1 cellular context compared by ENCODE assay signal in the genomic region with DNA sequence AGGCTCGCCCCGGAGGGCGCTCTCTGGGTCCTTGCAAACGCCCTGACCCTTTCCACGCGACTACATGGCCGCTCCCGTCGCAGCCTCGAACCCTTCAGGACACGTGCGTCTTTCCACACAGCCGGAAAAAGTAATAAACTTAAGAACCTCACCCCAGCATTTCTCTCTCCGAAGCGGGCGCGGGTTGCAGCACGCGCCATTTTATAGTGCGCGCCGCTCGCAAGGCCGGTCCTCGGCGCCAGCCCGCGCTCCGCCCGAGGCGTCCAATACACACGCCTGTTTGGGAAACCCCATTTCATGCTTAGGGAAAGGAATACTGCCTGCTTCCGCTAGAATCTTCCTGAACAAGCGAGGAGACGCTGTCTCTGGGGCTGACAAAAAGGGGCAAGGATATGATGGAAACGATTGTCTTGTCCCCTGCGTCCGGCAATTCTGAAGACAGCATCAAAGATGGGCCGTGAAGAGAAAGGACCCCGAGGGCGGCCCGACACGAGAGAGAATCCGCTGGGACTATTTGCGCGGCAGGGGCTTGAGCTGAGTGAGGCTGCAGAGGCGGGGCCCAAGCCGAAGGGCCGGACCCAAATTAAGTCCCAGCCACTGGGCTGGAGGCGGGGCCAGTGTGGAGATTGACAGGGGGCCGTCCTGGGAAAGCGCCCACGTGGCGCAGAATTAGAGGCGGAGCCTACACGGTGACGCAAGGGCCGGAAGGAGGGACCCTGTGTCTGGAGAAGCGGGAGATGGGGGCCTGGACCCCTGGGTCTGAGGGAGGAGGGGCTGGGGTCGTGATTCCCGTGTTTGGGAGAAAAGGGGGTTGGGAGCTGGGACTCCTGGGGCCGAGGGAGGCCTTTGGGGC.
A peak's percentile ranks its signal among the peaks of the same experiment; 100 is the strongest.
TF ChIP-seq lines count a peak whose summit lies in the region.

No MANE protein-coding gene starts in this region.

TF ChIP-seq in HepG2, 621 proteins besides CTCF, POLR2A, EP300 and RAD21 (continued from another document and continues in another):
- TF ChIP-seq, protein P1, sequence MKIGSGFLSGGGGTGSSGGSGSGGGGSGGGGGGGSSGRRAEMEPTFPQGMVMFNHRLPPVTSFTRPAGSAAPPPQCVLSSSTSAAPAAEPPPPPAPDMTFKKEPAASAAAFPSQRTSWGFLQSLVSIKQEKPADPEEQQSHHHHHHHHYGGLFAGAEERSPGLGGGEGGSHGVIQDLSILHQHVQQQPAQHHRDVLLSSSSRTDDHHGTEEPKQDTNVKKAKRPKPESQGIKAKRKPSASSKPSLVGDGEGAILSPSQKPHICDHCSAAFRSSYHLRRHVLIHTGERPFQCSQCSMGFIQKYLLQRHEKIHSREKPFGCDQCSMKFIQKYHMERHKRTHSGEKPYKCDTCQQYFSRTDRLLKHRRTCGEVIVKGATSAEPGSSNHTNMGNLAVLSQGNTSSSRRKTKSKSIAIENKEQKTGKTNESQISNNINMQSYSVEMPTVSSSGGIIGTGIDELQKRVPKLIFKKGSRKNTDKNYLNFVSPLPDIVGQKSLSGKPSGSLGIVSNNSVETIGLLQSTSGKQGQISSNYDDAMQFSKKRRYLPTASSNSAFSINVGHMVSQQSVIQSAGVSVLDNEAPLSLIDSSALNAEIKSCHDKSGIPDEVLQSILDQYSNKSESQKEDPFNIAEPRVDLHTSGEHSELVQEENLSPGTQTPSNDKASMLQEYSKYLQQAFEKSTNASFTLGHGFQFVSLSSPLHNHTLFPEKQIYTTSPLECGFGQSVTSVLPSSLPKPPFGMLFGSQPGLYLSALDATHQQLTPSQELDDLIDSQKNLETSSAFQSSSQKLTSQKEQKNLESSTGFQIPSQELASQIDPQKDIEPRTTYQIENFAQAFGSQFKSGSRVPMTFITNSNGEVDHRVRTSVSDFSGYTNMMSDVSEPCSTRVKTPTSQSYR (CRISPR knock-in tag; IDR thresholded peaks at IDR 0.05; ENCODE audit: borderline replicate concordance) = 0 out of 2 replicates have a peak, but pooled peaks have one; percentile 18
- TF ChIP-seq ZFP90 (CRISPR knock-in tag; IDR thresholded peaks at IDR 0.05; ENCODE audit: borderline replicate concordance) (no peak), TEAD2 (CRISPR knock-in tag; IDR thresholded peaks at IDR 0.05) (no peak), ZFP41 (CRISPR knock-in tag; IDR thresholded peaks at IDR 0.05; ENCODE audit: borderline replicate concordance) (no peak), MLLT10 (CRISPR knock-in tag; IDR thresholded peaks at IDR 0.05) (no peak), RBAK (CRISPR knock-in tag; IDR thresholded peaks at IDR 0.05) (no peak; the same call in 1 of the 2 replicates), HNF4G (IDR thresholded peaks at IDR 0.05; ENCODE audit: borderline replicate concordance, low read depth, low read length) (peak; percentile 20; the same call in 1 of the 2 replicates), HNF4G (CRISPR knock-in tag; IDR thresholded peaks at IDR 0.05; ENCODE audit: borderline replicate concordance, low read depth) (no peak), MEIS2 (CRISPR knock-in tag; IDR thresholded peaks at IDR 0.05) (peak; percentile 53; the same call in 1 of the 2 replicates), ZNF468 (CRISPR knock-in tag; IDR thresholded peaks at IDR 0.05) (no peak), PAF1 (CRISPR knock-in tag; IDR thresholded peaks at IDR 0.05) (no peak), GFI1 (CRISPR knock-in tag; IDR thresholded peaks at IDR 0.05; ENCODE audit: borderline replicate concordance) (no peak), ZNF354B (CRISPR knock-in tag; IDR thresholded peaks at IDR 0.05) (no peak), FOXK2 (IDR thresholded peaks at IDR 0.05) (no peak), ZNF747 (CRISPR knock-in tag; IDR thresholded peaks at IDR 0.05; ENCODE audit: borderline replicate concordance) (peak; percentile 33), PPARG (CRISPR knock-in tag; conservative IDR thresholded peaks at IDR 0.05) (0 out of 2 replicates have a peak, but pooled peaks have one; percentile 9), ZSCAN29 (CRISPR knock-in tag; conservative IDR thresholded peaks at IDR 0.05) (no peak), KDM5A (IDR thresholded peaks at IDR 0.05; ENCODE audit: borderline replicate concordance, low read length) (peak; percentile 86), NR2C2 (CRISPR knock-in tag; IDR thresholded peaks at IDR 0.05; ENCODE audit: borderline replicate concordance) (peak; percentile 55; the same call in 1 of the 2 replicates), NR2F2 (IDR thresholded peaks at IDR 0.05; ENCODE audit: borderline replicate concordance, low read depth) (no peak; the same call in 1 of the 2 replicates), ZKSCAN1 (IDR thresholded peaks at IDR 0.05; ENCODE audit: low read length) (no peak), MAFF (IDR thresholded peaks at IDR 0.05; ENCODE audit: low read depth, low read length) (no peak), ZNF510 (CRISPR knock-in tag; IDR thresholded peaks at IDR 0.05; ENCODE audit: low read depth) (no peak; the same call in 1 of the 2 replicates), ZSCAN31 (CRISPR knock-in tag; IDR thresholded peaks at IDR 0.05; ENCODE audit: low read depth) (no peak), ZNF292 (CRISPR knock-in tag; IDR thresholded peaks at IDR 0.05; ENCODE audit: borderline replicate concordance, low read depth) (no peak), KLF16 (CRISPR knock-in tag; IDR thresholded peaks at IDR 0.05) (peak in 1 of 2 experiments; percentile 25; a peak in 1 of 4 replicates), ZNF652 (CRISPR knock-in tag; IDR thresholded peaks at IDR 0.05; ENCODE audit: borderline replicate concordance, low read depth) (no peak), ZNF335 (CRISPR knock-in tag; IDR thresholded peaks at IDR 0.05) (peak; percentile 100), KDM3A (CRISPR knock-in tag; IDR thresholded peaks at IDR 0.05; ENCODE audit: low read depth) (no peak), HOXA9 (CRISPR knock-in tag; IDR thresholded peaks at IDR 0.05; ENCODE audit: borderline replicate concordance) (no peak; the same call in 1 of the 2 replicates)
- TF ChIP-seq, protein P2, sequence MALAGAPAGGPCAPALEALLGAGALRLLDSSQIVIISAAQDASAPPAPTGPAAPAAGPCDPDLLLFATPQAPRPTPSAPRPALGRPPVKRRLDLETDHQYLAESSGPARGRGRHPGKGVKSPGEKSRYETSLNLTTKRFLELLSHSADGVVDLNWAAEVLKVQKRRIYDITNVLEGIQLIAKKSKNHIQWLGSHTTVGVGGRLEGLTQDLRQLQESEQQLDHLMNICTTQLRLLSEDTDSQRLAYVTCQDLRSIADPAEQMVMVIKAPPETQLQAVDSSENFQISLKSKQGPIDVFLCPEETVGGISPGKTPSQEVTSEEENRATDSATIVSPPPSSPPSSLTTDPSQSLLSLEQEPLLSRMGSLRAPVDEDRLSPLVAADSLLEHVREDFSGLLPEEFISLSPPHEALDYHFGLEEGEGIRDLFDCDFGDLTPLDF (CRISPR knock-in tag; IDR thresholded peaks at IDR 0.05) = peak; percentile 99
- TF ChIP-seq, protein P3, sequence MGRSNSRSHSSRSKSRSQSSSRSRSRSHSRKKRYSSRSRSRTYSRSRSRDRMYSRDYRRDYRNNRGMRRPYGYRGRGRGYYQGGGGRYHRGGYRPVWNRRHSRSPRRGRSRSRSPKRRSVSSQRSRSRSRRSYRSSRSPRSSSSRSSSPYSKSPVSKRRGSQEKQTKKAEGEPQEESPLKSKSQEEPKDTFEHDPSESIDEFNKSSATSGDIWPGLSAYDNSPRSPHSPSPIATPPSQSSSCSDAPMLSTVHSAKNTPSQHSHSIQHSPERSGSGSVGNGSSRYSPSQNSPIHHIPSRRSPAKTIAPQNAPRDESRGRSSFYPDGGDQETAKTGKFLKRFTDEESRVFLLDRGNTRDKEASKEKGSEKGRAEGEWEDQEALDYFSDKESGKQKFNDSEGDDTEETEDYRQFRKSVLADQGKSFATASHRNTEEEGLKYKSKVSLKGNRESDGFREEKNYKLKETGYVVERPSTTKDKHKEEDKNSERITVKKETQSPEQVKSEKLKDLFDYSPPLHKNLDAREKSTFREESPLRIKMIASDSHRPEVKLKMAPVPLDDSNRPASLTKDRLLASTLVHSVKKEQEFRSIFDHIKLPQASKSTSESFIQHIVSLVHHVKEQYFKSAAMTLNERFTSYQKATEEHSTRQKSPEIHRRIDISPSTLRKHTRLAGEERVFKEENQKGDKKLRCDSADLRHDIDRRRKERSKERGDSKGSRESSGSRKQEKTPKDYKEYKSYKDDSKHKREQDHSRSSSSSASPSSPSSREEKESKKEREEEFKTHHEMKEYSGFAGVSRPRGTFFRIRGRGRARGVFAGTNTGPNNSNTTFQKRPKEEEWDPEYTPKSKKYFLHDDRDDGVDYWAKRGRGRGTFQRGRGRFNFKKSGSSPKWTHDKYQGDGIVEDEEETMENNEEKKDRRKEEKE (IDR thresholded peaks at IDR 0.05) = no peak
- TF ChIP-seq, protein P4, sequence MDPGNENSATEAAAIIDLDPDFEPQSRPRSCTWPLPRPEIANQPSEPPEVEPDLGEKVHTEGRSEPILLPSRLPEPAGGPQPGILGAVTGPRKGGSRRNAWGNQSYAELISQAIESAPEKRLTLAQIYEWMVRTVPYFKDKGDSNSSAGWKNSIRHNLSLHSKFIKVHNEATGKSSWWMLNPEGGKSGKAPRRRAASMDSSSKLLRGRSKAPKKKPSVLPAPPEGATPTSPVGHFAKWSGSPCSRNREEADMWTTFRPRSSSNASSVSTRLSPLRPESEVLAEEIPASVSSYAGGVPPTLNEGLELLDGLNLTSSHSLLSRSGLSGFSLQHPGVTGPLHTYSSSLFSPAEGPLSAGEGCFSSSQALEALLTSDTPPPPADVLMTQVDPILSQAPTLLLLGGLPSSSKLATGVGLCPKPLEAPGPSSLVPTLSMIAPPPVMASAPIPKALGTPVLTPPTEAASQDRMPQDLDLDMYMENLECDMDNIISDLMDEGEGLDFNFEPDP (CRISPR knock-in tag; conservative IDR thresholded peaks at IDR 0.05) = no peak
- TF ChIP-seq, protein P5, sequence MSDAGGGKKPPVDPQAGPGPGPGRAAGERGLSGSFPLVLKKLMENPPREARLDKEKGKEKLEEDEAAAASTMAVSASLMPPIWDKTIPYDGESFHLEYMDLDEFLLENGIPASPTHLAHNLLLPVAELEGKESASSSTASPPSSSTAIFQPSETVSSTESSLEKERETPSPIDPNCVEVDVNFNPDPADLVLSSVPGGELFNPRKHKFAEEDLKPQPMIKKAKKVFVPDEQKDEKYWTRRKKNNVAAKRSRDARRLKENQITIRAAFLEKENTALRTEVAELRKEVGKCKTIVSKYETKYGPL (CRISPR knock-in tag; IDR thresholded peaks at IDR 0.05) = no peak
- TF ChIP-seq, protein P6, sequence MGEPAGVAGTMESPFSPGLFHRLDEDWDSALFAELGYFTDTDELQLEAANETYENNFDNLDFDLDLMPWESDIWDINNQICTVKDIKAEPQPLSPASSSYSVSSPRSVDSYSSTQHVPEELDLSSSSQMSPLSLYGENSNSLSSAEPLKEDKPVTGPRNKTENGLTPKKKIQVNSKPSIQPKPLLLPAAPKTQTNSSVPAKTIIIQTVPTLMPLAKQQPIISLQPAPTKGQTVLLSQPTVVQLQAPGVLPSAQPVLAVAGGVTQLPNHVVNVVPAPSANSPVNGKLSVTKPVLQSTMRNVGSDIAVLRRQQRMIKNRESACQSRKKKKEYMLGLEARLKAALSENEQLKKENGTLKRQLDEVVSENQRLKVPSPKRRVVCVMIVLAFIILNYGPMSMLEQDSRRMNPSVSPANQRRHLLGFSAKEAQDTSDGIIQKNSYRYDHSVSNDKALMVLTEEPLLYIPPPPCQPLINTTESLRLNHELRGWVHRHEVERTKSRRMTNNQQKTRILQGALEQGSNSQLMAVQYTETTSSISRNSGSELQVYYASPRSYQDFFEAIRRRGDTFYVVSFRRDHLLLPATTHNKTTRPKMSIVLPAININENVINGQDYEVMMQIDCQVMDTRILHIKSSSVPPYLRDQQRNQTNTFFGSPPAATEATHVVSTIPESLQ (CRISPR knock-in tag; conservative IDR thresholded peaks at IDR 0.05) = no peak
- TF ChIP-seq, protein P7, sequence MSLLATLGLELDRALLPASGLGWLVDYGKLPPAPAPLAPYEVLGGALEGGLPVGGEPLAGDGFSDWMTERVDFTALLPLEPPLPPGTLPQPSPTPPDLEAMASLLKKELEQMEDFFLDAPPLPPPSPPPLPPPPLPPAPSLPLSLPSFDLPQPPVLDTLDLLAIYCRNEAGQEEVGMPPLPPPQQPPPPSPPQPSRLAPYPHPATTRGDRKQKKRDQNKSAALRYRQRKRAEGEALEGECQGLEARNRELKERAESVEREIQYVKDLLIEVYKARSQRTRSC (CRISPR knock-in tag; IDR thresholded peaks at IDR 0.05; ENCODE audit: low read depth) = peak; percentile 51; the same call in 1 of the 2 replicates
- TF ChIP-seq, protein P8, sequence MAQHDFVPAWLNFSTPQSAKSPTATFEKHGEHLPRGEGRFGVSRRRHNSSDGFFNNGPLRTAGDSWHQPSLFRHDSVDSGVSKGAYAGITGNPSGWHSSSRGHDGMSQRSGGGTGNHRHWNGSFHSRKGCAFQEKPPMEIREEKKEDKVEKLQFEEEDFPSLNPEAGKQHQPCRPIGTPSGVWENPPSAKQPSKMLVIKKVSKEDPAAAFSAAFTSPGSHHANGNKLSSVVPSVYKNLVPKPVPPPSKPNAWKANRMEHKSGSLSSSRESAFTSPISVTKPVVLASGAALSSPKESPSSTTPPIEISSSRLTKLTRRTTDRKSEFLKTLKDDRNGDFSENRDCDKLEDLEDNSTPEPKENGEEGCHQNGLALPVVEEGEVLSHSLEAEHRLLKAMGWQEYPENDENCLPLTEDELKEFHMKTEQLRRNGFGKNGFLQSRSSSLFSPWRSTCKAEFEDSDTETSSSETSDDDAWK (CRISPR knock-in tag; IDR thresholded peaks at IDR 0.05) = no peak
- TF ChIP-seq, protein P9, sequence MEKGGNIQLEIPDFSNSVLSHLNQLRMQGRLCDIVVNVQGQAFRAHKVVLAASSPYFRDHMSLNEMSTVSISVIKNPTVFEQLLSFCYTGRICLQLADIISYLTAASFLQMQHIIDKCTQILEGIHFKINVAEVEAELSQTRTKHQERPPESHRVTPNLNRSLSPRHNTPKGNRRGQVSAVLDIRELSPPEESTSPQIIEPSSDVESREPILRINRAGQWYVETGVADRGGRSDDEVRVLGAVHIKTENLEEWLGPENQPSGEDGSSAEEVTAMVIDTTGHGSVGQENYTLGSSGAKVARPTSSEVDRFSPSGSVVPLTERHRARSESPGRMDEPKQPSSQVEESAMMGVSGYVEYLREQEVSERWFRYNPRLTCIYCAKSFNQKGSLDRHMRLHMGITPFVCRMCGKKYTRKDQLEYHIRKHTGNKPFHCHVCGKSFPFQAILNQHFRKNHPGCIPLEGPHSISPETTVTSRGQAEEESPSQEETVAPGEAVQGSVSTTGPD (CRISPR knock-in tag; IDR thresholded peaks at IDR 0.05) = no peak
- TF ChIP-seq, protein P10, sequence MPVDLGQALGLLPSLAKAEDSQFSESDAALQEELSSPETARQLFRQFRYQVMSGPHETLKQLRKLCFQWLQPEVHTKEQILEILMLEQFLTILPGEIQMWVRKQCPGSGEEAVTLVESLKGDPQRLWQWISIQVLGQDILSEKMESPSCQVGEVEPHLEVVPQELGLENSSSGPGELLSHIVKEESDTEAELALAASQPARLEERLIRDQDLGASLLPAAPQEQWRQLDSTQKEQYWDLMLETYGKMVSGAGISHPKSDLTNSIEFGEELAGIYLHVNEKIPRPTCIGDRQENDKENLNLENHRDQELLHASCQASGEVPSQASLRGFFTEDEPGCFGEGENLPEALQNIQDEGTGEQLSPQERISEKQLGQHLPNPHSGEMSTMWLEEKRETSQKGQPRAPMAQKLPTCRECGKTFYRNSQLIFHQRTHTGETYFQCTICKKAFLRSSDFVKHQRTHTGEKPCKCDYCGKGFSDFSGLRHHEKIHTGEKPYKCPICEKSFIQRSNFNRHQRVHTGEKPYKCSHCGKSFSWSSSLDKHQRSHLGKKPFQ (CRISPR knock-in tag; IDR thresholded peaks at IDR 0.05; ENCODE audit: insufficient replicate concordance) = peak; percentile 82
- TF ChIP-seq, protein P11, sequence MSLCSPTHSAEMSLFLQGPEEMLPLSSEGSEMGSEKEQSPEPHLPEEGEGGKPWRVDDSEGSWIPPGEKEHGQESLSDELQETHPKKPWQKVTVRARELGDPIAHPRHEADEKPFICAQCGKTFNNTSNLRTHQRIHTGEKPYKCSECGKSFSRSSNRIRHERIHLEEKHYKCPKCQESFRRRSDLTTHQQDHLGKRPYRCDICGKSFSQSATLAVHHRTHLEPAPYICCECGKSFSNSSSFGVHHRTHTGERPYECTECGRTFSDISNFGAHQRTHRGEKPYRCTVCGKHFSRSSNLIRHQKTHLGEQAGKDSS (CRISPR knock-in tag; IDR thresholded peaks at IDR 0.05; ENCODE audit: borderline replicate concordance, low read depth) = no peak
